Comparison of ENCODE assay signal across 8 cellular contexts in the genomic region with DNA sequence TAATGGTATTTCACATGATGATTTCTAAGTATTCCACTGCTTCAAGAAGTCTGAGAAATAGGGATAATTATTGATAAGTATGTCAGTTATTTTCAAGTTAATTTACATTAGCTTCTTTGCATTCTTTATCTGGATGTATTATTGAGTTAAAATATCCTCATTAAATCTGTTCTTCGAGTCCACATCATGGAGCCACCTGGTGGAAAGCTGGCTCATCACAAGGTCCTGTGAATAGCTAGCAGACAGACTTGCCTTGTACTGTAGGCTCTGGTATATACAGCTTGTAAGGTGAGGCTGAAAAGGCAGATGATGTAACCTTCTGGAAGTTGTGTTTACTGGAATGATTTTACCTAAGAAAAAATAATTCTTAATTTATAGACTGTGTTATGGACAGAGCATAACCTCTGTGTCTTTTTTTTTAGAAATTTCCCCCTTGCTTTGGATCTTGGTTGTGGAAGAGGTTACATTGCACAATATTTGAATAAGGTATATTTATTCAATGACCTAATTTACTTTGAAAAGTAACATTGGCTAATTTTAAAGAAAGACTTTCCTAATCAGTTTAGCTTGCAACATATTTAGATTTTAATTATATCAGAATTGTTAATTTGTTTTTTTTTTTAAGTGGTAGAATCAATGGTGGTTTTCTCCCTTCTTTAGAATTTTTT. TPM values are rescaled to one million over a fixed set of nuclear protein-coding genes. Genes with fewer than 3 reads are reported as not detected.
DNase-seq lines count a peak whose midpoint lies in the region; ATAC-seq, FAIRE-seq and TF ChIP-seq lines count a peak whose summit lies in the region.

No MANE protein-coding gene starts in this region.

- H3K36me3 ChIP-seq in BE2C: peaks cover 49% of the 10 kb centered on the region
- H3K36me3 ChIP-seq in effector memory CD4-positive, alpha-beta T cell (ENCODE audit: control insufficient read depth, insufficient read depth, low read length): peaks cover 16% of the 10 kb centered on the region

- peaks cover 30% of the 10 kb centered on the region for H3K36me3 Mint-ChIP-seq in activated T-cell treated with anti-CD3 and anti-CD28 coated beads, Interleukin-2, amount 50 U/mL, for 4 hours (ENCODE audit: insufficient read depth)
- H3K36me3 Mint-ChIP-seq in glutamatergic neuron (ENCODE audit: unreplicated experiment): no peaks in the 10 kb centered on the region

- DNase-seq in BE2C (peak; percentile 66), GM12891 (ENCODE audit: insufficient read length, low spot score) (peak; percentile 15), NCI-H526 (lab: John Stamatoyannopoulos, UW) (peak; percentile 59 to 81), glutamatergic neuron (peak; percentile 68)
- DNase-seq in activated T-cell treated with anti-CD3 and anti-CD28 coated beads, Interleukin-2, amount 50 U/mL, for 4 hours: peak; percentile 18
- DNase-seq in stimulated activated CD4-positive, alpha-beta T cell treated with anti-CD3 and anti-CD28 coated beads, Interleukin-1b, Interleukin-23, amount 100 ng/mL, for 48 hours: peak; percentile 25
- DNase-seq in effector memory CD4-positive, alpha-beta T cell: no peak

- H3K27me3 ChIP-seq in BE2C: no peaks in the 10 kb centered on the region
- H3K27me3 ChIP-seq in effector memory CD4-positive, alpha-beta T cell (replicated peaks; ENCODE audit: control insufficient read depth, insufficient read depth, low read length, poor library complexity, severe bottlenecking): no peaks in the 10 kb centered on the region

- H3K4me1 ChIP-seq in BE2C: no peaks in the 10 kb centered on the region
- H3K4me1 ChIP-seq in effector memory CD4-positive, alpha-beta T cell (ENCODE audit: control insufficient read depth, insufficient read depth, low read length, poor library complexity, severe bottlenecking): peaks cover 11% of the 10 kb centered on the region

- H3K27ac Mint-ChIP-seq in glutamatergic neuron (ENCODE audit: unreplicated experiment): no peak overlapping the region

- peak; percentile 55 for FAIRE-seq in GM12891 (lab: Jason Lieb, UNC)

- H3K4me3 ChIP-seq in BE2C (ENCODE audit: low read depth, low read length): no peak overlapping the region
- H3K4me3 ChIP-seq in effector memory CD4-positive, alpha-beta T cell (ENCODE audit: insufficient read depth, low read depth, low read length, poor library complexity, severe bottlenecking): no peak overlapping the region

- H3K4me1 Mint-ChIP-seq in activated T-cell treated with anti-CD3 and anti-CD28 coated beads, Interleukin-2, amount 50 U/mL, for 4 hours (ENCODE audit: low read depth): peaks cover 35% of the 10 kb centered on the region
- H3K4me1 Mint-ChIP-seq in glutamatergic neuron (ENCODE audit: low read depth, unreplicated experiment): peaks cover 9% of the 10 kb centered on the region

- H3K27me3 Mint-ChIP-seq in activated T-cell treated with anti-CD3 and anti-CD28 coated beads, Interleukin-2, amount 50 U/mL, for 4 hours (ENCODE audit: low read depth): no peaks in the 10 kb centered on the region
- H3K27me3 Mint-ChIP-seq in glutamatergic neuron (ENCODE audit: unreplicated experiment): peaks cover 3% of the 10 kb centered on the region

- peak; percentile 44 for ATAC-seq in HG03159 (IDR thresholded peaks at IDR 0.05; ENCODE audit: unreplicated experiment)
- ATAC-seq in activated T-cell treated with anti-CD3 and anti-CD28 coated beads, Interleukin-2, amount 50 U/mL, for 4 hours: no peak

- TF ChIP-seq CTCF in BE2C (IDR thresholded peaks at IDR 0.05; ENCODE audit: low read depth, low read length) (peak; percentile 78), glutamatergic neuron (IDR thresholded peaks at IDR 0.05; ENCODE audit: partially characterized antibody, unreplicated experiment) (peak; percentile 62)

- no peaks in the 10 kb centered on the region for H3K9me3 ChIP-seq in BE2C
- H3K9me3 ChIP-seq in effector memory CD4-positive, alpha-beta T cell (ENCODE audit: control insufficient read depth, low read length): no peaks in the 10 kb centered on the region

- no peaks in the 10 kb centered on the region for H3K9me3 Mint-ChIP-seq in activated T-cell treated with anti-CD3 and anti-CD28 coated beads, Interleukin-2, amount 50 U/mL, for 4 hours
- H3K9me3 Mint-ChIP-seq in glutamatergic neuron (ENCODE audit: unreplicated experiment): peaks cover 6% of the 10 kb centered on the region

- no peak for TF ChIP-seq POLR2A in GM12891 (IDR thresholded peaks at IDR 0.05; ENCODE audit: low read depth, low read length)

- H3K27ac ChIP-seq in effector memory CD4-positive, alpha-beta T cell (ENCODE audit: insufficient read depth, low read length, poor library complexity, severe bottlenecking): no peak overlapping the region

- H3K4me3 Mint-ChIP-seq in activated T-cell treated with anti-CD3 and anti-CD28 coated beads, Interleukin-2, amount 50 U/mL, for 4 hours: no peak overlapping the region
- H3K4me3 Mint-ChIP-seq in glutamatergic neuron (ENCODE audit: unreplicated experiment): no peak overlapping the region

TF ChIP-seq in GM12891, 5 proteins besides CTCF, POLR2A, EP300 and RAD21:
- TF ChIP-seq SPI1 (IDR thresholded peaks at IDR 0.05; ENCODE audit: low read depth, low read length) (no peak), POU2F2 (IDR thresholded peaks at IDR 0.05; ENCODE audit: low read depth, low read length) (no peak)

RNA-seq across cellular contexts. Expression of a gene that starts 3.5 kb away (rescaled TPM):
- polyA plus RNA-seq in BE2C (2012; ENCODE audit: insufficient read depth, insufficient read length, low read depth): 49.2 TPM
- 24.5 TPM for polyA plus RNA-seq in GM12891 (2012; ENCODE audit: low read depth, missing spikeins)
- total RNA-seq in activated T-cell treated with anti-CD3 and anti-CD28 coated beads, Interleukin-2, amount 50 U/mL, for 4 hours: 10 to 100 TPM; 25.5 to 28.6 (median 26.4) TPM
- 51.2 TPM for total RNA-seq in glutamatergic neuron (ENCODE audit: unreplicated experiment)

RNA-seq across cellular contexts. Expression of a gene that starts 3.6 kb away (rescaled TPM):
- 21.4 TPM for polyA plus RNA-seq in BE2C (2012; ENCODE audit: insufficient read depth, insufficient read length, low read depth)
- polyA plus RNA-seq in GM12891 (2012; ENCODE audit: low read depth, missing spikeins): 11.8 TPM
- total RNA-seq in activated T-cell treated with anti-CD3 and anti-CD28 coated beads, Interleukin-2, amount 50 U/mL, for 4 hours: 10 to 100 TPM; 33.0 to 35.0 (median 33.2) TPM
- 16.1 TPM for total RNA-seq in glutamatergic neuron (ENCODE audit: unreplicated experiment)

Comparison
In these comparisons a context has a peak if more than half of its experiments do, and no peak if none do; other contexts are left out.
1. DNase-seq: peak in BE2C (single experiment), GM12891 (single experiment), NCI-H526 (2 of 2), activated T-cell treated with anti-CD3 and anti-CD28 coated beads, Interleukin-2, amount 50 U/mL, for 4 hours (single experiment), glutamatergic neuron (single experiment) and stimulated activated CD4-positive, alpha-beta T cell treated with anti-CD3 and anti-CD28 coated beads, Interleukin-1b, Interleukin-23, amount 100 ng/mL, for 48 hours (single experiment); none in effector memory CD4-positive, alpha-beta T cell (0 of 3).